Comparison of ENCODE assay signal across 8 cellular contexts in genomic region chr17:35588196-35588920, GRCh38. TPM values are rescaled to one million over a fixed set of nuclear protein-coding genes. Genes with fewer than 3 reads are reported as not detected.
DNase-seq lines count a peak whose midpoint lies in the region; ATAC-seq and TF ChIP-seq lines count a peak whose summit lies in the region.

No MANE protein-coding gene starts in this region.

- peaks cover 5% of the 10 kb centered on the region for H3K36me3 Mint-ChIP-seq in activated naive CD8-positive, alpha-beta T cell treated with anti-CD3 and anti-CD28 coated beads, Interleukin-2, amount 10 ng/mL, durations not matched to agents 7 days and 5 days

- POLR2A ChIA-PET in activated naive CD8-positive, alpha-beta T cell treated with anti-CD3 and anti-CD28 coated beads, Interleukin-2, amount 10 ng/mL, durations not matched to agents 7 days and 5 days (lab: Charles Lee): interaction anchor here (0.6 to 2.7 kb wide), 7 partner anchors 10 to 345 kb away, joined by 3 to 32 read pairs (median 3); partner anchors contain the start of genes PEX12, SLFN5 and TAF15

- H3K27me3 ChIP-seq in BE2C: peaks cover 6% of the 10 kb centered on the region; the same call in 1 of the 2 replicates
- H3K27me3 ChIP-seq in upper lobe of right lung: no peaks in the 10 kb centered on the region

- peak overlapping the region; percentile 97 for H3K27ac ChIP-seq in upper lobe of right lung

- H3K4me1 ChIP-seq in BE2C (peaks cover 3% of the 10 kb centered on the region), upper lobe of right lung (peaks cover 26% of the 10 kb centered on the region)

- no peaks in the 10 kb centered on the region for H3K9me3 ChIP-seq in BE2C
- H3K9me3 ChIP-seq in upper lobe of right lung: no peaks in the 10 kb centered on the region

- peaks cover 32% of the 10 kb centered on the region for H3K4me1 Mint-ChIP-seq in activated naive CD8-positive, alpha-beta T cell treated with anti-CD3 and anti-CD28 coated beads, Interleukin-2, amount 10 ng/mL, durations not matched to agents 7 days and 5 days

- TF ChIP-seq CTCF in BE2C (IDR thresholded peaks at IDR 0.05; ENCODE audit: low read depth, low read length) (no peak), upper lobe of right lung (IDR thresholded peaks at IDR 0.05) (no peak)

- H3K4me3 Mint-ChIP-seq in activated naive CD8-positive, alpha-beta T cell treated with anti-CD3 and anti-CD28 coated beads, Interleukin-2, amount 10 ng/mL, durations not matched to agents 7 days and 5 days: peak overlapping the region; percentile 94

- H3K4me3 ChIP-seq in BE2C (ENCODE audit: low read depth, low read length): peak overlapping the region; percentile 100
- peak overlapping the region; percentile 95 for H3K4me3 ChIP-seq in upper lobe of right lung

- H3K27ac Mint-ChIP-seq in activated naive CD8-positive, alpha-beta T cell treated with anti-CD3 and anti-CD28 coated beads, Interleukin-2, amount 10 ng/mL, durations not matched to agents 7 days and 5 days: peak overlapping the region; percentile 99

- no peak for DNase-seq in BE2C
- DNase-seq in HPDE6-E6E7 (ENCODE audit: extremely low spot score): peak; percentile 88
- DNase-seq in activated naive CD8-positive, alpha-beta T cell treated with anti-CD3 and anti-CD28 coated beads, Interleukin-2, amount 10 ng/mL, durations not matched to agents 7 days and 5 days: no peak
- DNase-seq in kidney tubule cell (ENCODE audit: low spot score): peak; percentile 91
- DNase-seq in upper lobe of right lung: no peak
- DNase-seq in NAMALWA (ENCODE audit: low spot score): no peak

- H3K36me3 ChIP-seq in BE2C (no peaks in the 10 kb centered on the region), upper lobe of right lung (no peaks in the 10 kb centered on the region)

- no peaks in the 10 kb centered on the region for H3K27me3 Mint-ChIP-seq in activated naive CD8-positive, alpha-beta T cell treated with anti-CD3 and anti-CD28 coated beads, Interleukin-2, amount 10 ng/mL, durations not matched to agents 7 days and 5 days

- peak; percentile 20 for ATAC-seq in activated naive CD8-positive, alpha-beta T cell treated with anti-CD3 and anti-CD28 coated beads, Interleukin-2, amount 10 ng/mL, durations not matched to agents 7 days and 5 days (ENCODE audit: low read depth)
- ATAC-seq in upper lobe of right lung: peak; percentile 53
- no peak for ATAC-seq in GM21825 (IDR thresholded peaks at IDR 0.05; ENCODE audit: unreplicated experiment)
- ATAC-seq in HG03565 (IDR thresholded peaks at IDR 0.05; ENCODE audit: unreplicated experiment): no peak

- no peaks in the 10 kb centered on the region for H3K9me3 Mint-ChIP-seq in activated naive CD8-positive, alpha-beta T cell treated with anti-CD3 and anti-CD28 coated beads, Interleukin-2, amount 10 ng/mL, durations not matched to agents 7 days and 5 days

- intact Hi-C loops in upper lobe of right lung (cut with DNase I): no loop called here

RNA-seq across cellular contexts. Expression of gene AP2B1, which starts 1.2 kb away (rescaled TPM):
- 121 TPM for polyA plus RNA-seq in BE2C (2012; ENCODE audit: insufficient read depth, insufficient read length, low read depth)
- total RNA-seq in activated naive CD8-positive, alpha-beta T cell treated with anti-CD3 and anti-CD28 coated beads, Interleukin-2, amount 10 ng/mL, durations not matched to agents 7 days and 5 days: 100 to 1,000 TPM; 154 to 163 TPM
- total RNA-seq in upper lobe of right lung: 153 TPM

RNA-seq across cellular contexts. Expression of gene PEX12, which starts 10.0 kb away (rescaled TPM):
- 15.8 TPM for polyA plus RNA-seq in BE2C (2012; ENCODE audit: insufficient read depth, insufficient read length, low read depth)
- 1 to 10 TPM; 4.4 to 4.6 TPM for total RNA-seq in activated naive CD8-positive, alpha-beta T cell treated with anti-CD3 and anti-CD28 coated beads, Interleukin-2, amount 10 ng/mL, durations not matched to agents 7 days and 5 days
- total RNA-seq in upper lobe of right lung: 4.7 TPM

RNA-seq across cellular contexts. Expression of gene SLFN14, which starts 27.7 kb away (rescaled TPM):
- polyA plus RNA-seq in BE2C (2012; ENCODE audit: insufficient read depth, insufficient read length, low read depth): not detected
- total RNA-seq in activated naive CD8-positive, alpha-beta T cell treated with anti-CD3 and anti-CD28 coated beads, Interleukin-2, amount 10 ng/mL, durations not matched to agents 7 days and 5 days: not detected
- not detected for total RNA-seq in upper lobe of right lung

RNA-seq across cellular contexts. Expression of gene SLFN12L, which starts 50.9 kb away (rescaled TPM):
- polyA plus RNA-seq in BE2C (2012; ENCODE audit: insufficient read depth, insufficient read length, low read depth): not detected
- 100 to 1,000 TPM; 133 to 139 TPM for total RNA-seq in activated naive CD8-positive, alpha-beta T cell treated with anti-CD3 and anti-CD28 coated beads, Interleukin-2, amount 10 ng/mL, durations not matched to agents 7 days and 5 days
- 5.1 TPM for total RNA-seq in upper lobe of right lung

Comparison
In these comparisons a context has a peak if more than half of its experiments do, and no peak if none do; other contexts are left out.
1. DNase-seq: peak in HPDE6-E6E7 (single experiment) and kidney tubule cell (single experiment); none in BE2C (single experiment), activated naive CD8-positive, alpha-beta T cell treated with anti-CD3 and anti-CD28 coated beads, Interleukin-2, amount 10 ng/mL, durations not matched to agents 7 days and 5 days (single experiment), upper lobe of right lung (single experiment) and NAMALWA (single experiment).
2. ATAC-seq: peak in activated naive CD8-positive, alpha-beta T cell treated with anti-CD3 and anti-CD28 coated beads, Interleukin-2, amount 10 ng/mL, durations not matched to agents 7 days and 5 days (single experiment) and upper lobe of right lung (single experiment); none in GM21825 (single experiment) and HG03565 (single experiment).